ENCODE assay signal across 17 cellular contexts in the genomic region with DNA sequence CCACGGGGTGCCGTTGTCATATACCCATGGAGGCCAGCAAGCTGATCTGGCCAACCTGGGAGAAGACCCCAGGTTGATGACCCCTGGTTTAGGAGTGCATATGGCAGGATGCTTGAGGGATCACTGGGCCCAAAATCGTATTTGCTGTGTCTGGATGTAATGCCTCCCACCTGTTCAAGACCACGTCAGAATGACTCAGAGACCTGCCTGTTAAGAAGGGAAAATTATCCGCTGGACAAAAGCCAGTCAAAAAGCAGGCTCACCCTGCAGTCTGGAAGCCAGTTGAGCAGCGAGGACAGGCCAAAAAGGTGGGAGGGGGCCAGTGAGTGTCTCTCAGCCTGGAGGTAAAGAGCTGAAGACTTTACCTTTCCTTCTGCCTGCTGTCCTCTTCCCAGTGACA.
A peak's percentile ranks its signal among the peaks of the same experiment; 100 is the strongest.
DNase-seq lines count a peak whose midpoint lies in the region; ATAC-seq lines count a peak whose summit lies in the region.
"Had no signal": no experiment of that assay in that cellular context is flagged by ENCODE, and none has a peak within 500 bp of the region (broad histone marks: within the 10 kb centered on the region; RNA-seq: fewer than 3 reads in every experiment).

No MANE protein-coding gene starts in this region.

- 0 out of 2 replicates have a peak, but pooled peaks cover 2% of the 10 kb centered on the region for H3K4me1 ChIP-seq in SJCRH30
- H3K4me1 ChIP-seq: parathyroid adenoma had no signal

- no peak overlapping the region for H3K4me3 ChIP-seq in SJCRH30

- H3K36me3 ChIP-seq in SJCRH30: no peaks in the 10 kb centered on the region
- H3K36me3 ChIP-seq: Peyer's patch, WERI-Rb-1 had no signal

- ATAC-seq in naive B cell (ENCODE audit: low read depth in 2 of 2) (no peak), HG03045 (IDR thresholded peaks at IDR 0.05; ENCODE audit: unreplicated experiment) (no peak)
- ATAC-seq: left colon had no signal

- H3K27me3 Mint-ChIP-seq in T-helper 2 cell treated with Interferon-gamma antibody and Interleukin-4, amounts not matched to agents 5 μg/mL and 100 μg/mL, for 36 hours (ENCODE audit: low read depth): peaks cover 3% of the 10 kb centered on the region
- H3K27me3 Mint-ChIP-seq in naive B cell: no peaks in the 10 kb centered on the region

- H3K27ac ChIP-seq in SJCRH30: no peak overlapping the region; the same call in 1 of the 2 replicates
- H3K27ac ChIP-seq: KMS-11, parathyroid adenoma had no signal

- peaks cover 65% of the 10 kb centered on the region for H3K4me1 Mint-ChIP-seq in T-helper 2 cell treated with Interferon-gamma antibody and Interleukin-4, amounts not matched to agents 5 μg/mL and 100 μg/mL, for 36 hours (ENCODE audit: low read depth)
- peaks cover 36 to 58% (median 55%) of the 10 kb centered on the region in 3 donors for H3K4me1 Mint-ChIP-seq in naive B cell

- no peak overlapping the region for H3K27ac Mint-ChIP-seq in T-helper 2 cell treated with Interferon-gamma antibody and Interleukin-4, amounts not matched to agents 5 μg/mL and 100 μg/mL, for 36 hours
- peak overlapping the region in 2 of 6 donors; percentile 23 to 60 for H3K27ac Mint-ChIP-seq in naive B cell

- H3K9me3 Mint-ChIP-seq in T-helper 2 cell treated with Interferon-gamma antibody and Interleukin-4, amounts not matched to agents 5 μg/mL and 100 μg/mL, for 36 hours: no peaks in the 10 kb centered on the region
- no peaks in the 10 kb centered on the region for H3K9me3 Mint-ChIP-seq in naive B cell

- peak overlapping the region; percentile 79 for H3K4me3 Mint-ChIP-seq in T-helper 2 cell treated with Interferon-gamma antibody and Interleukin-4, amounts not matched to agents 5 μg/mL and 100 μg/mL, for 36 hours
- H3K4me3 Mint-ChIP-seq in naive B cell: peak overlapping the region; percentile 53 to 92 (median 84)

- DNase-seq in T-helper 2 cell treated with Interferon-gamma antibody and Interleukin-4, amounts not matched to agents 5 μg/mL and 100 μg/mL, for 36 hours (ENCODE audit: low spot score): no peak
- DNase-seq in T-helper 2 cell (no peak), H4 (ENCODE audit: low spot score) (peak; percentile 30), SJCRH30 (peak; percentile 36 to 56), naive B cell (no peak), NCI-H1092 (lab: John Stamatoyannopoulos, UW) (no peak)
- no peak for DNase-seq in stimulated activated naive CD4-positive, alpha-beta T cell (lab: John Stamatoyannopoulos, UW)
- DNase-seq: Calu3, left colon, NCI-H1436 treated with DMSO at 0.1 percent for 48 hours, NCI-H510A, SW 1271, WERI-Rb-1 had no signal

- no peaks in the 10 kb centered on the region for H3K36me3 Mint-ChIP-seq in T-helper 2 cell treated with Interferon-gamma antibody and Interleukin-4, amounts not matched to agents 5 μg/mL and 100 μg/mL, for 36 hours (ENCODE audit: low read depth)
- no peaks in the 10 kb centered on the region for H3K36me3 Mint-ChIP-seq in naive B cell

- no peaks in the 10 kb centered on the region for H3K9me3 ChIP-seq in SJCRH30 (replicated peaks)
- H3K9me3 ChIP-seq: Peyer's patch had no signal

- H3K27me3 ChIP-seq in SJCRH30: no peaks in the 10 kb centered on the region
- H3K27me3 ChIP-seq: Peyer's patch had no signal

Comparison
In these comparisons a context has a peak if more than half of its experiments do, and no peak if none do; other contexts are left out.
1. DNase-seq: peak in H4 (single experiment) and SJCRH30 (2 of 2); none in T-helper 2 cell treated with Interferon-gamma antibody and Interleukin-4, amounts not matched to agents 5 μg/mL and 100 μg/mL, for 36 hours (single experiment), T-helper 2 cell (0 of 5), naive B cell (single experiment), stimulated activated naive CD4-positive, alpha-beta T cell (0 of 6) and NCI-H1092 (single experiment).